Comparison of ENCODE assay signal across 17 cellular contexts in genomic region chr2:162022290-162022945, GRCh38. TPM values are rescaled to one million over a fixed set of nuclear protein-coding genes. Genes with fewer than 3 reads are reported as not detected.
DNase-seq lines count a peak whose midpoint lies in the region; ATAC-seq lines count a peak whose summit lies in the region.
"Had no signal": no experiment of that assay in that cellular context is flagged by ENCODE, and none has a peak within 500 bp of the region (broad histone marks: within the 10 kb centered on the region; RNA-seq: fewer than 3 reads in every experiment).

No MANE protein-coding gene starts in this region.

- H2BK12ac ChIP-seq in neuronal stem cell (ENCODE audit: low read length), result no peak overlapping the region

- H3K27me3 ChIP-seq in neuronal stem cell (ENCODE audit: control insufficient read depth in 3 of 3, insufficient read depth in 3 of 3, low read depth in 1 of 3, low read length in 3 of 3), result no peaks in the 10 kb centered on the region

- H3K4me3 ChIP-seq in neuronal stem cell (ENCODE audit: low read length in 2 of 2), result no peak overlapping the region
- H3K4me3 ChIP-seq: prostate gland had no signal

- H3K4me1 Mint-ChIP-seq in activated naive CD8-positive, alpha-beta T cell treated with anti-CD3 and anti-CD28 coated beads, Interleukin-2, amount 50 U/mL, for 24 hours, result peaks cover 38% of the 10 kb centered on the region
- H3K4me1 Mint-ChIP-seq: CD14-positive monocyte had no signal

- no peak overlapping the region for H3K27ac ChIP-seq in neuronal stem cell (replicated peaks; ENCODE audit: low read length)
- H3K27ac ChIP-seq: HL-60, prostate gland had no signal

- H3K27me3 Mint-ChIP-seq in activated naive CD8-positive, alpha-beta T cell treated with anti-CD3 and anti-CD28 coated beads, Interleukin-2, amount 50 U/mL, for 24 hours, result no peaks in the 10 kb centered on the region

- H3K36me3 Mint-ChIP-seq in activated naive CD8-positive, alpha-beta T cell treated with anti-CD3 and anti-CD28 coated beads, Interleukin-2, amount 50 U/mL, for 24 hours (ENCODE audit: low read depth), result peaks cover 3% of the 10 kb centered on the region
- H3K36me3 Mint-ChIP-seq: CD14-positive monocyte, WTC11 had no signal

- H3K9ac ChIP-seq in neuronal stem cell (ENCODE audit: low read depth, low read length, poor library complexity), result no peak overlapping the region

- no peak overlapping the region for H2BK15ac ChIP-seq in neuronal stem cell (ENCODE audit: low read length)

- H3K9me3 ChIP-seq in neuronal stem cell (replicated peaks in 1 of 2; ENCODE audit: control insufficient read depth in 2 of 2, insufficient read depth in 1 of 2, low read depth in 1 of 2, low read length in 2 of 2), result no peaks in the 10 kb centered on the region
- H3K9me3 ChIP-seq: prostate gland had no signal

- H2AFZ ChIP-seq in neuronal stem cell (ENCODE audit: low read length), result no peak overlapping the region

- no peak overlapping the region for H3K14ac ChIP-seq in neuronal stem cell (ENCODE audit: low read length)

- ATAC-seq in activated naive CD8-positive, alpha-beta T cell treated with anti-CD3 and anti-CD28 coated beads, Interleukin-2, amount 50 U/mL, for 24 hours, result peak; percentile 47
- ATAC-seq: WTC11 had no signal

- H2BK5ac ChIP-seq in neuronal stem cell (ENCODE audit: low read length), result no peak overlapping the region

- DNase-seq in AG08395 (ENCODE audit: low spot score) (peak; percentile 11), GM03348 (ENCODE audit: low spot score) (peak; percentile 30), iris pigment epithelial cell (ENCODE audit: low read depth) (peak; percentile 61), neuronal stem cell (ENCODE audit: low spot score) (no peak), NCI-H187 (lab: John Stamatoyannopoulos, UW) (no peak), LoVo (ENCODE audit: low spot score) (no peak)
- no peak for DNase-seq in activated naive CD8-positive, alpha-beta T cell treated with anti-CD3 and anti-CD28 coated beads, Interleukin-2, amount 50 U/mL, for 24 hours
- DNase-seq in stimulated activated CD4-positive, alpha-beta T cell treated with anti-CD3 and anti-CD28 coated beads, Interleukin-2, amount 100 ng/mL, for 48 hours, result no peak
- DNase-seq: activated gamma-delta T cell treated with Interleukin-2 at 50 U/mL for 16 hours; mesendoderm; NCI-H1105; NCI-H524 treated with DMSO at 0.1 percent for 48 hours; stimulated activated CD4-positive, alpha-beta T cell treated with anti-CD3 and anti-CD28 coated beads, Interleukin-4, amount 100 ng/mL, for 4 hours had no signal

- H3K36me3 ChIP-seq in neuronal stem cell (replicated peaks in 1 of 2; ENCODE audit: control insufficient read depth in 2 of 2, insufficient read depth in 2 of 2, low read length in 2 of 2), result no peaks in the 10 kb centered on the region
- H3K36me3 ChIP-seq: prostate gland had no signal

- no peak overlapping the region for H3K4me2 ChIP-seq in neuronal stem cell (ENCODE audit: insufficient read depth, low read length, poor library complexity, severe bottlenecking)

- peaks cover 0 to 5% of the 10 kb centered on the region in 2 donors for H3K4me1 ChIP-seq in neuronal stem cell (ENCODE audit: control insufficient read depth in 2 of 2, insufficient read depth in 1 of 2, low read depth in 1 of 2, low read length in 2 of 2)
- H3K4me1 ChIP-seq: prostate gland had no signal

- no peak overlapping the region for H3K18ac ChIP-seq in neuronal stem cell (ENCODE audit: low read length)

- H2AK5ac ChIP-seq in neuronal stem cell (ENCODE audit: low read depth, low read length), result no peak overlapping the region

- no peak overlapping the region for H3K4me3 Mint-ChIP-seq in activated naive CD8-positive, alpha-beta T cell treated with anti-CD3 and anti-CD28 coated beads, Interleukin-2, amount 50 U/mL, for 24 hours
- H3K4me3 Mint-ChIP-seq: CD14-positive monocyte, WTC11 had no signal

- no peak overlapping the region for H2BK120ac ChIP-seq in neuronal stem cell (ENCODE audit: low read depth, low read length)

- H3K23ac ChIP-seq in neuronal stem cell (ENCODE audit: low read depth, low read length, poor library complexity), result no peak overlapping the region

- H4K8ac ChIP-seq in neuronal stem cell (ENCODE audit: low read depth, low read length), result no peak overlapping the region

- no CpG with 5 or more reads among the region's 3 CpGs for WGBS in neuronal stem cell (ENCODE audit: extremely low coverage in 2 of 2, insufficient read length in 2 of 2, insufficient replicate concordance in 1 of 2), 2 donors

- no peak overlapping the region for H4K91ac ChIP-seq in neuronal stem cell (ENCODE audit: low read depth, low read length, poor library complexity)

- H3K27ac Mint-ChIP-seq in activated naive CD8-positive, alpha-beta T cell treated with anti-CD3 and anti-CD28 coated beads, Interleukin-2, amount 50 U/mL, for 24 hours, result no peak overlapping the region
- H3K27ac Mint-ChIP-seq: CD14-positive monocyte, WTC11 had no signal

- H3K9me3 Mint-ChIP-seq in activated naive CD8-positive, alpha-beta T cell treated with anti-CD3 and anti-CD28 coated beads, Interleukin-2, amount 50 U/mL, for 24 hours, result no peaks in the 10 kb centered on the region
- H3K9me3 Mint-ChIP-seq: WTC11 had no signal

- H3K79me1 ChIP-seq in neuronal stem cell (ENCODE audit: low read depth, low read length), result peaks cover 2% of the 10 kb centered on the region

- no peak overlapping the region for H3K4ac ChIP-seq in neuronal stem cell (ENCODE audit: low read length)

RNA-seq across cellular contexts. Expression of gene DPP4, which starts 51.6 kb away (rescaled TPM):
- 0.49 TPM for polyA plus RNA-seq in neuronal stem cell (2013, experiment 1 of 2)
- polyA plus RNA-seq in neuronal stem cell (2013, experiment 2 of 2), result 0.46 TPM

Comparison
In these comparisons a context has a peak if more than half of its experiments do, and no peak if none do; other contexts are left out.
1. DNase-seq: peak in AG08395 (single experiment), GM03348 (single experiment) and iris pigment epithelial cell (single experiment); none in activated naive CD8-positive, alpha-beta T cell treated with anti-CD3 and anti-CD28 coated beads, Interleukin-2, amount 50 U/mL, for 24 hours (single experiment), stimulated activated CD4-positive, alpha-beta T cell treated with anti-CD3 and anti-CD28 coated beads, Interleukin-2, amount 100 ng/mL, for 48 hours (0 of 2), neuronal stem cell (single experiment), NCI-H187 (0 of 2) and LoVo (single experiment).